Comparison of ENCODE assay signal across 29 cellular contexts in genomic region chr7:28029036-28029435, GRCh38.
A peak's percentile ranks its signal among the peaks of the same experiment; 100 is the strongest.
DNase-seq lines count a peak whose midpoint lies in the region; ATAC-seq and TF ChIP-seq lines count a peak whose summit lies in the region.
"Had no signal": no experiment of that assay in that cellular context is flagged by ENCODE, and none has a peak within 500 bp of the region (broad histone marks: within the 10 kb centered on the region; RNA-seq: fewer than 3 reads in every experiment).

No MANE protein-coding gene starts in this region.

- TF ChIP-seq CTCF in upper lobe of right lung (IDR thresholded peaks at IDR 0.05) (no peak), suprapubic skin (IDR thresholded peaks at IDR 0.05) (no peak)

- H3K4me1 Mint-ChIP-seq in activated CD8-positive, alpha-beta memory T cell treated with anti-CD3 and anti-CD28 coated beads, Interleukin-2, amount 10 ng/mL, durations not matched to agents 7 days and 5 days = peaks cover 21% of the 10 kb centered on the region

- DNase-seq in ELR (ENCODE audit: low read depth) (peak; percentile 37), adipocyte (ENCODE audit: low read depth) (peak; percentile 64), iris pigment epithelial cell (ENCODE audit: low read depth) (peak; percentile 39), upper lobe of right lung (no peak), suprapubic skin (ENCODE audit: low spot score in 2 of 2) (no peak)
- DNase-seq in activated CD8-positive, alpha-beta memory T cell treated with anti-CD3 and anti-CD28 coated beads, Interleukin-2, amount 10 ng/mL, durations not matched to agents 7 days and 5 days = no peak
- DNase-seq: activated CD4-positive, alpha-beta T cell treated with anti-CD3 and anti-CD28 coated beads, Interleukin-2, amount 50 U/mL, for 1 hour; activated naive CD4-positive, alpha-beta T cell treated with Interleukin-2 at 50 U/mL for 16 hours; activated T-cell treated with anti-CD3 and anti-CD28 coated beads, Interleukin-2, amount 50 U/mL, for 72 hours; adrenal gland; BE2C; CD8-positive, alpha-beta memory T cell; DMS153; effector CD4-positive, alpha-beta T cell; left colon; mammary epithelial cell; NCI-H1436 treated with DMSO at 0.1 percent for 48 hours; NCI-H446 treated with DMSO at 0.1 percent for 48 hours; NCI-H82; right cardiac atrium; stimulated activated CD4-positive, alpha-beta T cell treated with anti-CD3 and anti-CD28 coated beads, Interleukin-2, amount 100 ng/mL, for 48 hours; T-helper 9 cell had no signal

- H3K4me1 ChIP-seq in adipocyte (ENCODE audit: control insufficient read depth, insufficient read depth, low read length) = no peaks in the 10 kb centered on the region
- H3K4me1 ChIP-seq in upper lobe of right lung = no peaks in the 10 kb centered on the region
- peaks cover 5% of the 10 kb centered on the region for H3K4me1 ChIP-seq in suprapubic skin

- no peaks in the 10 kb centered on the region for H3K9me3 ChIP-seq in adipocyte (ENCODE audit: control insufficient read depth, low read length)
- H3K9me3 ChIP-seq in upper lobe of right lung = no peaks in the 10 kb centered on the region
- H3K9me3 ChIP-seq in suprapubic skin = no peaks in the 10 kb centered on the region
- H3K9me3 ChIP-seq: adrenal gland, BE2C, gastroesophageal sphincter had no signal

- H3K9me3 Mint-ChIP-seq in activated CD8-positive, alpha-beta memory T cell treated with anti-CD3 and anti-CD28 coated beads, Interleukin-2, amount 10 ng/mL, durations not matched to agents 7 days and 5 days (ENCODE audit: low read depth) = no peaks in the 10 kb centered on the region
- H3K9me3 Mint-ChIP-seq: activated T-cell treated with anti-CD3 and anti-CD28 coated beads, Interleukin-2, amount 50 U/mL, for 72 hours; brain; CD8-positive, alpha-beta memory T cell; neural crest cell had no signal

- H3K9ac ChIP-seq in adipocyte (ENCODE audit: low read length) = no peak overlapping the region

- no peak overlapping the region for H3K27ac Mint-ChIP-seq in activated CD8-positive, alpha-beta memory T cell treated with anti-CD3 and anti-CD28 coated beads, Interleukin-2, amount 10 ng/mL, durations not matched to agents 7 days and 5 days
- H3K27ac Mint-ChIP-seq: activated T-cell treated with anti-CD3 and anti-CD28 coated beads, Interleukin-2, amount 50 U/mL, for 72 hours; brain had no signal

- CTCF ChIA-PET in activated CD8-positive, alpha-beta memory T cell treated with anti-CD3 and anti-CD28 coated beads, Interleukin-2, amount 10 ng/mL, durations not matched to agents 7 days and 5 days (lab: Charles Lee) = no interaction called here

- intact Hi-C loops in upper lobe of right lung (cut with DNase I) = no loop called here

- H3K4me3 ChIP-seq in adipocyte (ENCODE audit: low read length) (no peak overlapping the region), upper lobe of right lung (no peak overlapping the region), suprapubic skin (no peak overlapping the region)
- H3K4me3 ChIP-seq: adrenal gland, gastroesophageal sphincter, hepatocyte had no signal

- WGBS in suprapubic skin = 66% methylated on average over 5 of the region's 5 CpGs

- H3K27me3 ChIP-seq in adipocyte (replicated peaks; ENCODE audit: control insufficient read depth, insufficient read depth, low read length) = no peaks in the 10 kb centered on the region
- H3K27me3 ChIP-seq in upper lobe of right lung = no peaks in the 10 kb centered on the region
- H3K27me3 ChIP-seq in suprapubic skin = no peaks in the 10 kb centered on the region
- H3K27me3 ChIP-seq: adrenal gland, BE2C, gastroesophageal sphincter, hepatocyte had no signal

- H3K4me3 Mint-ChIP-seq in activated CD8-positive, alpha-beta memory T cell treated with anti-CD3 and anti-CD28 coated beads, Interleukin-2, amount 10 ng/mL, durations not matched to agents 7 days and 5 days = no peak overlapping the region
- H3K4me3 Mint-ChIP-seq: activated T-cell treated with anti-CD3 and anti-CD28 coated beads, Interleukin-2, amount 50 U/mL, for 72 hours; brain; CD8-positive, alpha-beta memory T cell; neural crest cell had no signal

- no peaks in the 10 kb centered on the region for H3K27me3 Mint-ChIP-seq in activated CD8-positive, alpha-beta memory T cell treated with anti-CD3 and anti-CD28 coated beads, Interleukin-2, amount 10 ng/mL, durations not matched to agents 7 days and 5 days
- H3K27me3 Mint-ChIP-seq: brain; CD8-positive, alpha-beta memory T cell had no signal

- no peak for TF ChIP-seq EP300 in suprapubic skin (IDR thresholded peaks at IDR 0.05)

- no peaks in the 10 kb centered on the region for H3K36me3 Mint-ChIP-seq in activated CD8-positive, alpha-beta memory T cell treated with anti-CD3 and anti-CD28 coated beads, Interleukin-2, amount 10 ng/mL, durations not matched to agents 7 days and 5 days
- H3K36me3 Mint-ChIP-seq: brain had no signal

- no peak for TF ChIP-seq POLR2A in suprapubic skin (IDR thresholded peaks at IDR 0.05)

- H3K36me3 ChIP-seq in adipocyte (ENCODE audit: control insufficient read depth, insufficient read depth, low read length, severe bottlenecking) = no peaks in the 10 kb centered on the region
- H3K36me3 ChIP-seq in upper lobe of right lung = no peaks in the 10 kb centered on the region
- H3K36me3 ChIP-seq in suprapubic skin = no peaks in the 10 kb centered on the region
- H3K36me3 ChIP-seq: adrenal gland, gastroesophageal sphincter had no signal

- ATAC-seq in GM18868 (IDR thresholded peaks at IDR 0.05; ENCODE audit: unreplicated experiment) (no peak), upper lobe of right lung (no peak)
- no peak for ATAC-seq in activated CD8-positive, alpha-beta memory T cell treated with anti-CD3 and anti-CD28 coated beads, Interleukin-2, amount 10 ng/mL, durations not matched to agents 7 days and 5 days
- ATAC-seq: activated T-cell treated with anti-CD3 and anti-CD28 coated beads, Interleukin-2, amount 50 U/mL, for 72 hours; gastroesophageal sphincter; HCT116; left colon; right cardiac atrium; Right ventricle myocardium inferior had no signal

- H3K27ac ChIP-seq in upper lobe of right lung (no peak overlapping the region), suprapubic skin (no peak overlapping the region)
- H3K27ac ChIP-seq: adrenal gland had no signal

Comparison
In these comparisons a context has a peak if more than half of its experiments do, and no peak if none do; other contexts are left out.
1. DNase-seq: peak in ELR (single experiment), adipocyte (single experiment) and iris pigment epithelial cell (single experiment); none in activated CD8-positive, alpha-beta memory T cell treated with anti-CD3 and anti-CD28 coated beads, Interleukin-2, amount 10 ng/mL, durations not matched to agents 7 days and 5 days (single experiment), upper lobe of right lung (single experiment) and suprapubic skin (0 of 2).